Comparison of ENCODE assay signal across 1 cellular context in the genomic region with DNA sequence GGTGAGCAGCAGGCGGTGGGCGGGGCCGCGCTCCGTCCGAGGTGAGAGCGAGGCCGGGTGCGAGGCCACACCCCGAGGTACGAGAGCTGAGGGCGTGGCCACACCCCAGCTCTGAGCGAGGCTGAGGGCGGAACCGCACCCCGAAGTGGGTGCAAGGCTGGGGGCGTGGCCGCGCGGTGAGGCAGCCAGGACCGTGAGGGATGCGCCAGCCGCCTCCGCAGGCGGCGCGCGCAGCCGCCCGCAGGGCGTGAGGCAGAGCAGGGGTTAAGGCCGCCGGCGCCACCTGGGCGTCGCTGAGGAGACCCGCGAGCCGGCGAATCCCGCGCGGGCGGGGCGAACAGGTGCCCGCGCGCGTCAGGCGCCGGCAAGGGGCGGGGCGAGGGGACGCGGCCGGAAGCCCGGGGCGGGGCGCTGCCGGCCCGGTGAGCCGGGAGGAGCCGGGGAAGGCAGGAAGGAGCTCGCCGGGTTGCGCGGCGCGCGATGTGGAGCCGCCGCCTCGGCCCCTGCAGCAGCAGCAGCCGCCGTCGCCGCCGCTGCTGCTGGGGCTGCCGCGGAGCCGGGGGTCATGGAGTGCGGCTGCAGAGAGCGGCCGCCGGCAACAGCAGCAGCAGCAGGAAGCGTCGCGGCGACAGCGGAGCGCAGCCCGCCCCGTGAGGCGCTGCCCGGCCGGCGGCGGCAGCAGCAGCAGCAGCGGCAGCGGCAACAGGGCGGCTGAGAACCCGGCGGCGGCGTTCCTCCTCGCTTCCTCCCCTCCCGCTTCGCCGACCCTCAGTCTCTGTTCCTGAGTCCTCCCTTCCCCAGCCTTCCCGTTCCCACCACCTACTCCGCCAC.
TF ChIP-seq lines count a peak whose summit lies in the region.

A gene with protein sequence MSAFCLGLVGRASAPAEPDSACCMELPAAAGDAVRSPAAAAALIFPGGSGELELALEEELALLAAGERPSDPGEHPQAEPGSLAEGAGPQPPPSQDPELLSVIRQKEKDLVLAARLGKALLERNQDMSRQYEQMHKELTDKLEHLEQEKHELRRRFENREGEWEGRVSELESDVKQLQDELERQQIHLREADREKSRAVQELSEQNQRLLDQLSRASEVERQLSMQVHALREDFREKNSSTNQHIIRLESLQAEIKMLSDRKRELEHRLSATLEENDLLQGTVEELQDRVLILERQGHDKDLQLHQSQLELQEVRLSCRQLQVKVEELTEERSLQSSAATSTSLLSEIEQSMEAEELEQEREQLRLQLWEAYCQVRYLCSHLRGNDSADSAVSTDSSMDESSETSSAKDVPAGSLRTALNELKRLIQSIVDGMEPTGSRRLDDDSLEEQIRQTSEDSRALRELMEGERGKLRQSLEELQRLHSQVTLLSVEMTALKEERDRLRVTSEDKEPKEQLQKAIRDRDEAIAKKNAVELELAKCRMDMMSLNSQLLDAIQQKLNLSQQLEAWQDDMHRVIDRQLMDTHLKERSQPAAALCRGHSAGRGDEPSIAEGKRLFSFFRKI (plus strand): TSS at position 449 of the 831 bp plus-strand sequence. CDS start 633 bp downstream, outside the sequence.

TF ChIP-seq in HepG2, 621 proteins besides CTCF, POLR2A, EP300 and RAD21 (continued from another document and continues in another):
- TF ChIP-seq ARNT (IDR thresholded peaks at IDR 0.05): no peak
- 0 out of 2 replicates have a peak, but pooled peaks have one; percentile 48 for TF ChIP-seq MTA1 (CRISPR knock-in tag; IDR thresholded peaks at IDR 0.05; ENCODE audit: borderline replicate concordance)
- no peak for TF ChIP-seq CEBPB (IDR thresholded peaks at IDR 0.05; ENCODE audit: borderline replicate concordance, low read depth, low read length)
- TF ChIP-seq, protein P1, sequence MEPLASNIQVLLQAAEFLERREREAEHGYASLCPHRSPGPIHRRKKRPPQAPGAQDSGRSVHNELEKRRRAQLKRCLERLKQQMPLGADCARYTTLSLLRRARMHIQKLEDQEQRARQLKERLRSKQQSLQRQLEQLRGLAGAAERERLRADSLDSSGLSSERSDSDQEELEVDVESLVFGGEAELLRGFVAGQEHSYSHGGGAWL (CRISPR knock-in tag; IDR thresholded peaks at IDR 0.05): 0 out of 2 replicates have a peak, but pooled peaks have one; percentile 12
- 0 out of 2 replicates have a peak, but pooled peaks have one; percentile 53 for TF ChIP-seq ZSCAN31 (CRISPR knock-in tag; IDR thresholded peaks at IDR 0.05; ENCODE audit: low read depth)
- TF ChIP-seq MAFG (CRISPR knock-in tag; IDR thresholded peaks at IDR 0.05): no peak
- peak; percentile 58 for TF ChIP-seq GABPB1 (CRISPR knock-in tag; IDR thresholded peaks at IDR 0.05)
- 0 out of 2 replicates have a peak, but pooled peaks have one; percentile 32 for TF ChIP-seq ZNF263 (CRISPR knock-in tag; IDR thresholded peaks at IDR 0.05)
- no peak for TF ChIP-seq MTF2 (CRISPR knock-in tag; IDR thresholded peaks at IDR 0.05; ENCODE audit: borderline replicate concordance)
- TF ChIP-seq, protein P2, sequence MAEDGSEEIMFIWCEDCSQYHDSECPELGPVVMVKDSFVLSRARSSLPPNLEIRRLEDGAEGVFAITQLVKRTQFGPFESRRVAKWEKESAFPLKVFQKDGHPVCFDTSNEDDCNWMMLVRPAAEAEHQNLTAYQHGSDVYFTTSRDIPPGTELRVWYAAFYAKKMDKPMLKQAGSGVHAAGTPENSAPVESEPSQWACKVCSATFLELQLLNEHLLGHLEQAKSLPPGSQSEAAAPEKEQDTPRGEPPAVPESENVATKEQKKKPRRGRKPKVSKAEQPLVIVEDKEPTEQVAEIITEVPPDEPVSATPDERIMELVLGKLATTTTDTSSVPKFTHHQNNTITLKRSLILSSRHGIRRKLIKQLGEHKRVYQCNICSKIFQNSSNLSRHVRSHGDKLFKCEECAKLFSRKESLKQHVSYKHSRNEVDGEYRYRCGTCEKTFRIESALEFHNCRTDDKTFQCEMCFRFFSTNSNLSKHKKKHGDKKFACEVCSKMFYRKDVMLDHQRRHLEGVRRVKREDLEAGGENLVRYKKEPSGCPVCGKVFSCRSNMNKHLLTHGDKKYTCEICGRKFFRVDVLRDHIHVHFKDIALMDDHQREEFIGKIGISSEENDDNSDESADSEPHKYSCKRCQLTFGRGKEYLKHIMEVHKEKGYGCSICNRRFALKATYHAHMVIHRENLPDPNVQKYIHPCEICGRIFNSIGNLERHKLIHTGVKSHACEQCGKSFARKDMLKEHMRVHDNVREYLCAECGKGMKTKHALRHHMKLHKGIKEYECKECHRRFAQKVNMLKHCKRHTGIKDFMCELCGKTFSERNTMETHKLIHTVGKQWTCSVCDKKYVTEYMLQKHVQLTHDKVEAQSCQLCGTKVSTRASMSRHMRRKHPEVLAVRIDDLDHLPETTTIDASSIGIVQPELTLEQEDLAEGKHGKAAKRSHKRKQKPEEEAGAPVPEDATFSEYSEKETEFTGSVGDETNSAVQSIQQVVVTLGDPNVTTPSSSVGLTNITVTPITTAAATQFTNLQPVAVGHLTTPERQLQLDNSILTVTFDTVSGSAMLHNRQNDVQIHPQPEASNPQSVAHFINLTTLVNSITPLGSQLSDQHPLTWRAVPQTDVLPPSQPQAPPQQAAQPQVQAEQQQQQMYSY (CRISPR knock-in tag; IDR thresholded peaks at IDR 0.05): no peak
- TF ChIP-seq DMAP1 (CRISPR knock-in tag; IDR thresholded peaks at IDR 0.05): peak; percentile 46; the same call in 1 of the 2 replicates
- TF ChIP-seq ZNF766 (CRISPR knock-in tag; IDR thresholded peaks at IDR 0.05; ENCODE audit: borderline replicate concordance): peak; percentile 23; the same call in 1 of the 2 replicates
- TF ChIP-seq HOXA3 (CRISPR knock-in tag; IDR thresholded peaks at IDR 0.05): 0 out of 2 replicates have a peak, but pooled peaks have one; percentile 14
- peak; percentile 34; the same call in 1 of the 2 replicates for TF ChIP-seq ETV6 (CRISPR knock-in tag; conservative IDR thresholded peaks at IDR 0.05)
- peak; percentile 12; the same call in 1 of the 2 replicates for TF ChIP-seq ATF7-NPFF (CRISPR knock-in tag; IDR thresholded peaks at IDR 0.05; ENCODE audit: low read depth)
- no peak for TF ChIP-seq SUZ12 (IDR thresholded peaks at IDR 0.05; ENCODE audit: low read depth, low read length)
- TF ChIP-seq SAFB2 (CRISPR knock-in tag; IDR thresholded peaks at IDR 0.05; ENCODE audit: borderline replicate concordance, low read depth): no peak
- TF ChIP-seq, protein P3, sequence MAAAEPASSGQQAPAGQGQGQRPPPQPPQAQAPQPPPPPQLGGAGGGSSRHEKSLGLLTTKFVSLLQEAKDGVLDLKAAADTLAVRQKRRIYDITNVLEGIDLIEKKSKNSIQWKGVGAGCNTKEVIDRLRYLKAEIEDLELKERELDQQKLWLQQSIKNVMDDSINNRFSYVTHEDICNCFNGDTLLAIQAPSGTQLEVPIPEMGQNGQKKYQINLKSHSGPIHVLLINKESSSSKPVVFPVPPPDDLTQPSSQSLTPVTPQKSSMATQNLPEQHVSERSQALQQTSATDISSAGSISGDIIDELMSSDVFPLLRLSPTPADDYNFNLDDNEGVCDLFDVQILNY (CRISPR knock-in tag; conservative IDR thresholded peaks at IDR 0.05): peak; percentile 49; the same call in 1 of the 2 replicates
- TF ChIP-seq, protein P4, sequence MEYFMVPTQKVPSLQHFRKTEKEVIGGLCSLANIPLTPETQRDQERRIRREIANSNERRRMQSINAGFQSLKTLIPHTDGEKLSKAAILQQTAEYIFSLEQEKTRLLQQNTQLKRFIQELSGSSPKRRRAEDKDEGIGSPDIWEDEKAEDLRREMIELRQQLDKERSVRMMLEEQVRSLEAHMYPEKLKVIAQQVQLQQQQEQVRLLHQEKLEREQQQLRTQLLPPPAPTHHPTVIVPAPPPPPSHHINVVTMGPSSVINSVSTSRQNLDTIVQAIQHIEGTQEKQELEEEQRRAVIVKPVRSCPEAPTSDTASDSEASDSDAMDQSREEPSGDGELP (IDR thresholded peaks at IDR 0.05; ENCODE audit: borderline replicate concordance, low read depth): peak; percentile 35; the same call in 1 of the 2 replicates
- TF ChIP-seq, protein P5, sequence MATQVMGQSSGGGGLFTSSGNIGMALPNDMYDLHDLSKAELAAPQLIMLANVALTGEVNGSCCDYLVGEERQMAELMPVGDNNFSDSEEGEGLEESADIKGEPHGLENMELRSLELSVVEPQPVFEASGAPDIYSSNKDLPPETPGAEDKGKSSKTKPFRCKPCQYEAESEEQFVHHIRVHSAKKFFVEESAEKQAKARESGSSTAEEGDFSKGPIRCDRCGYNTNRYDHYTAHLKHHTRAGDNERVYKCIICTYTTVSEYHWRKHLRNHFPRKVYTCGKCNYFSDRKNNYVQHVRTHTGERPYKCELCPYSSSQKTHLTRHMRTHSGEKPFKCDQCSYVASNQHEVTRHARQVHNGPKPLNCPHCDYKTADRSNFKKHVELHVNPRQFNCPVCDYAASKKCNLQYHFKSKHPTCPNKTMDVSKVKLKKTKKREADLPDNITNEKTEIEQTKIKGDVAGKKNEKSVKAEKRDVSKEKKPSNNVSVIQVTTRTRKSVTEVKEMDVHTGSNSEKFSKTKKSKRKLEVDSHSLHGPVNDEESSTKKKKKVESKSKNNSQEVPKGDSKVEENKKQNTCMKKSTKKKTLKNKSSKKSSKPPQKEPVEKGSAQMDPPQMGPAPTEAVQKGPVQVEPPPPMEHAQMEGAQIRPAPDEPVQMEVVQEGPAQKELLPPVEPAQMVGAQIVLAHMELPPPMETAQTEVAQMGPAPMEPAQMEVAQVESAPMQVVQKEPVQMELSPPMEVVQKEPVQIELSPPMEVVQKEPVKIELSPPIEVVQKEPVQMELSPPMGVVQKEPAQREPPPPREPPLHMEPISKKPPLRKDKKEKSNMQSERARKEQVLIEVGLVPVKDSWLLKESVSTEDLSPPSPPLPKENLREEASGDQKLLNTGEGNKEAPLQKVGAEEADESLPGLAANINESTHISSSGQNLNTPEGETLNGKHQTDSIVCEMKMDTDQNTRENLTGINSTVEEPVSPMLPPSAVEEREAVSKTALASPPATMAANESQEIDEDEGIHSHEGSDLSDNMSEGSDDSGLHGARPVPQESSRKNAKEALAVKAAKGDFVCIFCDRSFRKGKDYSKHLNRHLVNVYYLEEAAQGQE (IDR thresholded peaks at IDR 0.05; ENCODE audit: borderline replicate concordance in 1 of 2, low read depth in 1 of 2, low read length in 2 of 2): peak in 1 of 2 experiments; percentile 6; a peak in 3 of 4 replicates
- TF ChIP-seq REPIN1 (CRISPR knock-in tag; IDR thresholded peaks at IDR 0.05; ENCODE audit: borderline replicate concordance, low read depth): no peak
- TF ChIP-seq, protein P6, sequence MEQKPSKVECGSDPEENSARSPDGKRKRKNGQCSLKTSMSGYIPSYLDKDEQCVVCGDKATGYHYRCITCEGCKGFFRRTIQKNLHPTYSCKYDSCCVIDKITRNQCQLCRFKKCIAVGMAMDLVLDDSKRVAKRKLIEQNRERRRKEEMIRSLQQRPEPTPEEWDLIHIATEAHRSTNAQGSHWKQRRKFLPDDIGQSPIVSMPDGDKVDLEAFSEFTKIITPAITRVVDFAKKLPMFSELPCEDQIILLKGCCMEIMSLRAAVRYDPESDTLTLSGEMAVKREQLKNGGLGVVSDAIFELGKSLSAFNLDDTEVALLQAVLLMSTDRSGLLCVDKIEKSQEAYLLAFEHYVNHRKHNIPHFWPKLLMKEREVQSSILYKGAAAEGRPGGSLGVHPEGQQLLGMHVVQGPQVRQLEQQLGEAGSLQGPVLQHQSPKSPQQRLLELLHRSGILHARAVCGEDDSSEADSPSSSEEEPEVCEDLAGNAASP (CRISPR knock-in tag; IDR thresholded peaks at IDR 0.05; ENCODE audit: borderline replicate concordance): no peak
- TF ChIP-seq IKZF4 (CRISPR knock-in tag; IDR thresholded peaks at IDR 0.05; ENCODE audit: borderline replicate concordance, low read depth, not compliant biosample characterization): no peak
- peak; percentile 65 for TF ChIP-seq ZNF652 (CRISPR knock-in tag; IDR thresholded peaks at IDR 0.05; ENCODE audit: borderline replicate concordance, low read depth)
- TF ChIP-seq, protein P7, sequence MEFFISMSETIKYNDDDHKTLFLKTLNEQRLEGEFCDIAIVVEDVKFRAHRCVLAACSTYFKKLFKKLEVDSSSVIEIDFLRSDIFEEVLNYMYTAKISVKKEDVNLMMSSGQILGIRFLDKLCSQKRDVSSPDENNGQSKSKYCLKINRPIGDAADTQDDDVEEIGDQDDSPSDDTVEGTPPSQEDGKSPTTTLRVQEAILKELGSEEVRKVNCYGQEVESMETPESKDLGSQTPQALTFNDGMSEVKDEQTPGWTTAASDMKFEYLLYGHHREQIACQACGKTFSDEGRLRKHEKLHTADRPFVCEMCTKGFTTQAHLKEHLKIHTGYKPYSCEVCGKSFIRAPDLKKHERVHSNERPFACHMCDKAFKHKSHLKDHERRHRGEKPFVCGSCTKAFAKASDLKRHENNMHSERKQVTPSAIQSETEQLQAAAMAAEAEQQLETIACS (CRISPR knock-in tag; IDR thresholded peaks at IDR 0.05): peak; percentile 28
- TF ChIP-seq, protein P8, sequence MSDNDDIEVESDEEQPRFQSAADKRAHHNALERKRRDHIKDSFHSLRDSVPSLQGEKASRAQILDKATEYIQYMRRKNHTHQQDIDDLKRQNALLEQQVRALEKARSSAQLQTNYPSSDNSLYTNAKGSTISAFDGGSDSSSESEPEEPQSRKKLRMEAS (IDR thresholded peaks at IDR 0.05): peak; percentile 44
- TF ChIP-seq ZNF749 (CRISPR knock-in tag; IDR thresholded peaks at IDR 0.05; ENCODE audit: borderline replicate concordance): 0 out of 2 replicates have a peak, but pooled peaks have one; percentile 29
- peak; percentile 36; the same call in 1 of the 2 replicates for TF ChIP-seq KDM2A (CRISPR knock-in tag; IDR thresholded peaks at IDR 0.05; ENCODE audit: borderline replicate concordance, low read depth)
- no peak for TF ChIP-seq CHD2 (IDR thresholded peaks at IDR 0.05; ENCODE audit: low read depth, low read length)
- peak; percentile 58; the same call in 1 of the 2 replicates for TF ChIP-seq MIER2 (CRISPR knock-in tag; IDR thresholded peaks at IDR 0.05)
- TF ChIP-seq, protein P9, sequence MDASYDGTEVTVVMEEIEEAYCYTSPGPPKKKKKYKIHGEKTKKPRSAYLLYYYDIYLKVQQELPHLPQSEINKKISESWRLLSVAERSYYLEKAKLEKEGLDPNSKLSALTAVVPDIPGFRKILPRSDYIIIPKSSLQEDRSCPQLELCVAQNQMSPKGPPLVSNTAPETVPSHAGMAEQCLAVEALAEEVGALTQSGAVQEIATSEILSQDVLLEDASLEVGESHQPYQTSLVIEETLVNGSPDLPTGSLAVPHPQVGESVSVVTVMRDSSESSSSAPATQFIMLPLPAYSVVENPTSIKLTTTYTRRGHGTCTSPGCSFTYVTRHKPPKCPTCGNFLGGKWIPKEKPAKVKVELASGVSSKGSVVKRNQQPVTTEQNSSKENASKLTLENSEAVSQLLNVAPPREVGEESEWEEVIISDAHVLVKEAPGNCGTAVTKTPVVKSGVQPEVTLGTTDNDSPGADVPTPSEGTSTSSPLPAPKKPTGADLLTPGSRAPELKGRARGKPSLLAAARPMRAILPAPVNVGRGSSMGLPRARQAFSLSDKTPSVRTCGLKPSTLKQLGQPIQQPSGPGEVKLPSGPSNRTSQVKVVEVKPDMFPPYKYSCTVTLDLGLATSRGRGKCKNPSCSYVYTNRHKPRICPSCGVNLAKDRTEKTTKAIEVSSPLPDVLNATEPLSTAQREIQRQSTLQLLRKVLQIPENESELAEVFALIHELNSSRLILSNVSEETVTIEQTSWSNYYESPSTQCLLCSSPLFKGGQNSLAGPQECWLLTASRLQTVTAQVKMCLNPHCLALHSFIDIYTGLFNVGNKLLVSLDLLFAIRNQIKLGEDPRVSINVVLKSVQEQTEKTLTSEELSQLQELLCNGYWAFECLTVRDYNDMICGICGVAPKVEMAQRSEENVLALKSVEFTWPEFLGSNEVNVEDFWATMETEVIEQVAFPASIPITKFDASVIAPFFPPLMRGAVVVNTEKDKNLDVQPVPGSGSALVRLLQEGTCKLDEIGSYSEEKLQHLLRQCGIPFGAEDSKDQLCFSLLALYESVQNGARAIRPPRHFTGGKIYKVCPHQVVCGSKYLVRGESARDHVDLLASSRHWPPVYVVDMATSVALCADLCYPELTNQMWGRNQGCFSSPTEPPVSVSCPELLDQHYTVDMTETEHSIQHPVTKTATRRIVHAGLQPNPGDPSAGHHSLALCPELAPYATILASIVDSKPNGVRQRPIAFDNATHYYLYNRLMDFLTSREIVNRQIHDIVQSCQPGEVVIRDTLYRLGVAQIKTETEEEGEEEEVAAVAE (CRISPR knock-in tag; IDR thresholded peaks at IDR 0.05; ENCODE audit: borderline replicate concordance): no peak
- TF ChIP-seq ZNF552 (CRISPR knock-in tag; IDR thresholded peaks at IDR 0.05; ENCODE audit: borderline replicate concordance): no peak
